ENCODE assay signal across 2 cellular contexts in genomic region chr1:234643850-234644134, GRCh38.
A peak's percentile ranks its signal among the peaks of the same experiment; 100 is the strongest.
TF ChIP-seq lines count a peak whose summit lies in the region.

No MANE protein-coding gene starts in this region.

TF ChIP-seq in HepG2, 621 proteins besides CTCF, POLR2A, EP300 and RAD21 (continued from another document):
- TF ChIP-seq CHD4 (IDR thresholded peaks at IDR 0.05; ENCODE audit: borderline replicate concordance, low read length) (peak; percentile 98; the same call in 1 of the 2 replicates), ZNF629 (CRISPR knock-in tag; conservative IDR thresholded peaks at IDR 0.05) (peak; percentile 98)
TF ChIP-seq in HepG2: peak in this region for 5.

TF ChIP-seq in neural cell, 6 proteins besides CTCF, POLR2A, EP300 and RAD21:
- TF ChIP-seq REST (IDR thresholded peaks at IDR 0.05; ENCODE audit: borderline replicate concordance) (no peak), POLR2AphosphoS5 (IDR thresholded peaks at IDR 0.05) (no peak), EZH2 (IDR thresholded peaks at IDR 0.05; ENCODE audit: borderline replicate concordance, insufficient read depth, low read length, poor library complexity, severe bottlenecking) (no peak), TAF1 (IDR thresholded peaks at IDR 0.05; ENCODE audit: low read depth) (no peak), MXI1 (conservative IDR thresholded peaks at IDR 0.05; ENCODE audit: poor library complexity, severe bottlenecking) (no peak), SMC3 (conservative IDR thresholded peaks at IDR 0.05; ENCODE audit: poor library complexity) (no peak)
